Comparison of ENCODE assay signal across 8 cellular contexts in genomic region chr7:91789086-91789485, GRCh38.
"Had no signal": no experiment of that assay in that cellular context is flagged by ENCODE, and none has a peak within 500 bp of the region (broad histone marks: within the 10 kb centered on the region; RNA-seq: fewer than 3 reads in every experiment).

No MANE protein-coding gene starts in this region.

- H3K27ac Mint-ChIP-seq: IgD-negative memory B cell had no signal

- H3K36me3 ChIP-seq: HAP-1 had no signal

- H3K4me3 Mint-ChIP-seq: IgD-negative memory B cell had no signal

- H3K4me1 Mint-ChIP-seq: IgD-negative memory B cell had no signal

- H3K36me3 Mint-ChIP-seq: IgD-negative memory B cell had no signal

- H3K27me3 Mint-ChIP-seq: IgD-negative memory B cell had no signal

- DNase-seq: GOT3, H7, KBM-7 had no signal

- H3K4me3 ChIP-seq: GM23248, HAP-1 had no signal

- H3K4me1 ChIP-seq: HAP-1 had no signal

- ATAC-seq: HCT116, HepG2 had no signal

- H3K9ac ChIP-seq: GM23248 had no signal

- H3K9me3 ChIP-seq: HAP-1 had no signal
